In the genomic region with DNA sequence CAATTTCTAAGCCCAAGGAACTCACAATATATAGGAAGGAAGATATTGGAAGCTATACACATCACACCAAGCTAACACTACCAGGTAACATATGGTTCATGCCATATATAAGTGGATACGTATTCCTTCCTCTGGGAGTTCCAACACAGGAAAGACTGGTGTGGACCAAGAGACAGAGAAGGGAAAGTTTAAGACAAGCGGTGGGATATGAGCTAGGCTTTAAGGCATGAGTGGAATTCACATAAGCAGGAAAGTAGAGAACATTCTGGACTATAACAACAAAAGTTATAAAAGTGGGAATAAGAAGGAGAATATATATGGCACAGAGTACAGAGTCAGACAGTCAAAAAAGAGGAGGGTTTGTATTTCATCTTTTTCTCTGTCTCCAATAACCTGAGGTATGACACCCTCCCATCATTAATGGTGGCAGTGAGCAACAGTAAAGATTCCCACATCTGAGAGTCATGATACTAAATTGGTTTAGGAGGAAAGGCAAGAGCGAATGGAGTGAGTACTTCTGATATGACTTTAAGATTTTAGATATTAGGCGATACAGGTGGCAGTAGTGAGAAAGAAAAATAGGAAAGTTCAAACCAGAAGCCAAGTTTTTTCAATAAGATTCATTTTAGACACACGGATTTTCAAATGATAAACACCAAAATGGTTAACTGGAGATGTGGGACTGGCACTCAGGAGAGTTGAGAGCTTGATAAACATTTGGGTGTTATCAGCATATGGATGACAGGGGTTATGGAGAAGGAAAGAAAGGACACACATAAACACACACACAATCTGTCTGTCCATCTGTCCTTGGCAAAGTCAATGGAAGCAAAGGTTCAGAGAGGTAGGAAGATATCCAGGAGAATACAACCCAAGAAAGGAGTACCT, we compare ENCODE assay signal across 16 cellular contexts.
DNase-seq lines count a peak whose midpoint lies in the region; FAIRE-seq and TF ChIP-seq lines count a peak whose summit lies in the region.
"Had no signal": no experiment of that assay in that cellular context is flagged by ENCODE, and none has a peak within 500 bp of the region (broad histone marks: within the 10 kb centered on the region; RNA-seq: fewer than 3 reads in every experiment).

No MANE protein-coding gene starts in this region.

- H3K4me1 ChIP-seq in kidney (ENCODE audit: control insufficient read depth in 1 of 2, insufficient read depth in 1 of 2, low read depth in 1 of 2, low read length in 2 of 2): no peaks in the 10 kb centered on the region
- H3K4me1 ChIP-seq: upper lobe of right lung had no signal

- H3K4me3 ChIP-seq in fibroblast of villous mesenchyme (ENCODE audit: low read depth, low read length) (no peak overlapping the region), skeletal muscle cell (ENCODE audit: low read depth, low read length) (no peak overlapping the region), kidney (ENCODE audit: low read length in 2 of 2) (no peak overlapping the region)
- H3K4me3 ChIP-seq: upper lobe of right lung had no signal

- no peaks in the 10 kb centered on the region for H3K36me3 ChIP-seq in kidney (ENCODE audit: control insufficient read depth in 1 of 2, insufficient read depth in 2 of 2, low read length in 2 of 2)

- FAIRE-seq in kidney (lab: Jason Lieb, UNC): no peak
- FAIRE-seq: HTR-8/SVneo had no signal

- no peak overlapping the region for H3K27ac ChIP-seq in kidney (ENCODE audit: low read depth in 2 of 2, low read length in 2 of 2)
- H3K27ac ChIP-seq: 22Rv1, upper lobe of right lung had no signal

- DNase-seq in NCI-H1694 treated with DMSO at 0.1 percent for 48 hours (lab: John Stamatoyannopoulos, UW) (peak; percentile 25), NCI-H1694 (lab: John Stamatoyannopoulos, UW) (no peak), amniotic epithelial cell (ENCODE audit: low read depth) (peak; percentile 72), fibroblast of villous mesenchyme (ENCODE audit: low read depth) (peak; percentile 39), skeletal muscle cell (ENCODE audit: low read depth) (peak; percentile 26), SHP77 (lab: John Stamatoyannopoulos, UW) (no peak), ureter (ENCODE audit: low spot score) (no peak), kidney (no peak)
- DNase-seq: activated CD4-positive, alpha-beta memory T cell treated with anti-CD3 and anti-CD28 coated beads for 36 hours; CD8-positive, alpha-beta T cell; GDM1; naive thymus-derived CD8-positive, alpha-beta T cell; stimulated activated CD4-positive, alpha-beta T cell treated with anti-CD3 and anti-CD28 coated beads, Interleukin-4, amount 100 ng/mL, for 24 hours; upper lobe of right lung had no signal

- intact Hi-C loops in kidney (cut with DNase I): no loop called here

- TF ChIP-seq CTCF in fibroblast of villous mesenchyme (IDR thresholded peaks at IDR 0.05; ENCODE audit: insufficient read depth, low read depth, low read length) (no peak), kidney (IDR thresholded peaks at IDR 0.05; ENCODE audit: borderline replicate concordance, extremely low read depth, insufficient read depth) (no peak)

- no peaks in the 10 kb centered on the region for H3K9me3 ChIP-seq in kidney (ENCODE audit: control insufficient read depth in 1 of 2, low read length in 2 of 2)
- H3K9me3 ChIP-seq: upper lobe of right lung had no signal

- H3K9ac ChIP-seq in kidney (ENCODE audit: low read length in 2 of 2): no peak overlapping the region

Comparison
In these comparisons a context has a peak if more than half of its experiments do, and no peak if none do; other contexts are left out.
1. DNase-seq: peak in NCI-H1694 treated with DMSO at 0.1 percent for 48 hours (single experiment), amniotic epithelial cell (single experiment), fibroblast of villous mesenchyme (single experiment) and skeletal muscle cell (single experiment); none in NCI-H1694 (single experiment), SHP77 (0 of 2), ureter (single experiment) and kidney (single experiment).